1 cellular context compared by ENCODE assay signal in the genomic region with DNA sequence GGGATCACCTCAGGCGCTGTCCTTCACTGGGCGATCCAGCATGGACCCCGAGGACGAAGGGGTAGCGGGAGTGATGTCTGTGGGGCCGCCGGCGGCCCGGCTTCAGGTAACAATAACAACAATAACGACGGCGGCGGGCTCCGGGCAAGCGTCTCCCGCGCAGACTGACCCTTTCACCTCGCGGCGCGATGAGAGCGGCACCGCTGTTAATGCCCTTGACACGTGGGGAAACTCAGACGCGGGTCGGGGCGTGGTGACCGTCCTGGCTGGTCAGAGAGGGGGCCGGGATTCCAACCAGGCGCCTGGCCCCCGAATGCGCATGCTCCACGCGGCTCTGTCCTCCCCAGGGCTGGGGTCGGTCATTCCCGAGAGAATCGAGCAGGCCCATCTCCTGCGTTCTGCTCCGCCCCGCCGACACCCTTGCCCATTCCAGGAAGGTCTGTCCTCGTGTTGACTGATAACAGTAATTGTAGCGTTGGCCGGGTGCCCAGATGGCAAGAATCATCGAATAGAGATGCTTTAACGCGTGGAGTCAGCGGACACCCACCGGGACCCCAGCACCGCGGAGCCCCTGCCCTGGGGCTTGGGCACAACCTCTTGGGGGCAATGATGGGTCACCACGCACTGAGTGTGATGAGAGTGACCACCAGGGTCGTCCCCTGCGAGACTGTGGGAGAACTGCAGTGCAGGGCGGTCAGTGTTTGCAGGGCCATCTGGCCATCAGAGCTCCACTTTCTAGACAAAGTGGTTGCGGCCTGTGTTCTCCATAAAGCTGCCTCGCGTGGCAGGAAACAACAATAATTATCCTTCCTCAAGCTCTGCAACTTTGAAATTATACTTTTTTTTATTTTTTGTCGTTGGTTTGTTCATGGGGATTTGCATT.
A peak's percentile ranks its signal among the peaks of the same experiment; 100 is the strongest.
TF ChIP-seq lines count a peak whose summit lies in the region.

No MANE protein-coding gene starts in this region.

TF ChIP-seq in HepG2, 621 proteins besides CTCF, POLR2A, EP300 and RAD21 (continued from another document):
- TF ChIP-seq, protein P1, sequence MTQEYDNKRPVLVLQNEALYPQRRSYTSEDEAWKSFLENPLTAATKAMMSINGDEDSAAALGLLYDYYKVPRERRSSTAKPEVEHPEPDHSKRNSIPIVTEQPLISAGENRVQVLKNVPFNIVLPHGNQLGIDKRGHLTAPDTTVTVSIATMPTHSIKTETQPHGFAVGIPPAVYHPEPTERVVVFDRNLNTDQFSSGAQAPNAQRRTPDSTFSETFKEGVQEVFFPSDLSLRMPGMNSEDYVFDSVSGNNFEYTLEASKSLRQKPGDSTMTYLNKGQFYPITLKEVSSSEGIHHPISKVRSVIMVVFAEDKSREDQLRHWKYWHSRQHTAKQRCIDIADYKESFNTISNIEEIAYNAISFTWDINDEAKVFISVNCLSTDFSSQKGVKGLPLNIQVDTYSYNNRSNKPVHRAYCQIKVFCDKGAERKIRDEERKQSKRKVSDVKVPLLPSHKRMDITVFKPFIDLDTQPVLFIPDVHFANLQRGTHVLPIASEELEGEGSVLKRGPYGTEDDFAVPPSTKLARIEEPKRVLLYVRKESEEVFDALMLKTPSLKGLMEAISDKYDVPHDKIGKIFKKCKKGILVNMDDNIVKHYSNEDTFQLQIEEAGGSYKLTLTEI (CRISPR knock-in tag; conservative IDR thresholded peaks at IDR 0.05), result no peak
- TF ChIP-seq SATB2 (CRISPR knock-in tag; IDR thresholded peaks at IDR 0.05) (0 out of 2 replicates have a peak, but pooled peaks have one; percentile 37), MAFG (CRISPR knock-in tag; IDR thresholded peaks at IDR 0.05) (no peak)
- TF ChIP-seq, protein P2, sequence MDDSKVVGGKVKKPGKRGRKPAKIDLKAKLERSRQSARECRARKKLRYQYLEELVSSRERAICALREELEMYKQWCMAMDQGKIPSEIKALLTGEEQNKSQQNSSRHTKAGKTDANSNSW (CRISPR knock-in tag; IDR thresholded peaks at IDR 0.05; ENCODE audit: borderline replicate concordance), result peak; percentile 57; the same call in 1 of the 2 replicates
